7 cellular contexts compared by ENCODE assay signal in genomic region chr21:42807293-42807895, GRCh38.
A peak's percentile ranks its signal among the peaks of the same experiment; 100 is the strongest.
DNase-seq lines count a peak whose midpoint lies in the region; ATAC-seq, FAIRE-seq and TF ChIP-seq lines count a peak whose summit lies in the region.
"Not testable (repeated sequence)": the region's sequence is repeated elsewhere in the genome, so short reads cannot be mapped to it uniquely, and the experiment has no call there.

No MANE protein-coding gene starts in this region.

- not testable (repeated sequence) for H3K9ac ChIP-seq in H9 (ENCODE audit: extremely low read depth, insufficient read length, low read length); HUES64 (ENCODE audit: low read depth, low read length); astrocyte (ENCODE audit: low read length); neural progenitor cell

- not testable (repeated sequence) for TF ChIP-seq POLR2A in esophagus muscularis mucosa (IDR thresholded peaks at IDR 0.05; ENCODE audit: low read depth)

- peak overlapping the region in 2 of 3 experiments; percentile 19 to 27; a peak in 3 of 7 replicates for H3K27ac Mint-ChIP-seq in H9
- H3K27ac Mint-ChIP-seq in astrocyte (ENCODE audit: unreplicated experiment); neural progenitor cell: not testable (repeated sequence)
- H3K27ac Mint-ChIP-seq in stimulated activated naive B cell treated with anti-CD40 and anti-IgM and Interleukin-4, amounts not matched to agents 10 μg/mL and 1 μg/mL and 100 μg/mL, for 72 hours, result peak overlapping the region; percentile 52

- H3K36me3 ChIP-seq in HUES64 (ENCODE audit: insufficient read depth, low read length); astrocyte (ENCODE audit: insufficient read depth, low read length); esophagus muscularis mucosa; neural progenitor cell: not testable (repeated sequence)

- not testable (repeated sequence) for DNase-seq in H9; astrocyte (ENCODE audit: low read depth); neural progenitor cell (ENCODE audit: low spot score); stimulated activated naive B cell treated with anti-CD40 and anti-IgM and Interleukin-4, amounts not matched to agents 10 μg/mL and 1 μg/mL and 100 μg/mL, for 72 hours
- peak; percentile 26 for DNase-seq in esophagus muscularis mucosa (ENCODE audit: extremely low spot score)
- DNase-seq in left lobe of liver (ENCODE audit: low spot score), result peak; percentile 6

- not testable (repeated sequence) for H3K79me1 ChIP-seq in H9 (ENCODE audit: insufficient read depth, low read depth, low read length, poor library complexity, severe bottlenecking)

- not testable (repeated sequence) for FAIRE-seq in astrocyte (lab: Jason Lieb, UNC)

- H4K5ac ChIP-seq in H9 (ENCODE audit: insufficient read length, low read depth, low read length), result not testable (repeated sequence)

- H3K36me3 Mint-ChIP-seq in H9 (ENCODE audit: insufficient read depth in 1 of 3, low read depth in 3 of 3); astrocyte (ENCODE audit: low read depth, unreplicated experiment); neural progenitor cell; stimulated activated naive B cell treated with anti-CD40 and anti-IgM and Interleukin-4, amounts not matched to agents 10 μg/mL and 1 μg/mL and 100 μg/mL, for 72 hours: not testable (repeated sequence)

- H2AFZ ChIP-seq in H9 (ENCODE audit: low read length); astrocyte (ENCODE audit: low read depth, low read length); neural progenitor cell (replicated peaks): not testable (repeated sequence)

- not testable (repeated sequence) for H3K23ac ChIP-seq in H9 (ENCODE audit: insufficient read length, low read depth, low read length)

- H3K4me1 ChIP-seq in H9 (ENCODE audit: insufficient read depth, low read length), result peaks cover 13% of the 10 kb centered on the region; the same call in 1 of the 2 replicates
- peaks cover 47% of the 10 kb centered on the region for H3K4me1 ChIP-seq in HUES64 (ENCODE audit: insufficient read depth, low read length)
- H3K4me1 ChIP-seq in astrocyte (ENCODE audit: insufficient read depth, low read length); esophagus muscularis mucosa: not testable (repeated sequence)
- H3K4me1 ChIP-seq in neural progenitor cell, result peaks cover 52% of the 10 kb centered on the region

- TF ChIP-seq CTCF in H9 (conservative IDR thresholded peaks at IDR 0.05); astrocyte (IDR thresholded peaks at IDR 0.05; ENCODE audit: insufficient read depth, low read depth, low read length); esophagus muscularis mucosa (IDR thresholded peaks at IDR 0.05); neural progenitor cell (IDR thresholded peaks at IDR 0.05): not testable (repeated sequence)

- H2BK5ac ChIP-seq in H9 (ENCODE audit: insufficient read length, low read length), result not testable (repeated sequence)

- not testable (repeated sequence) for H3K56ac ChIP-seq in H9 (ENCODE audit: insufficient read length, low read depth, low read length)

- not testable (repeated sequence) for H3K14ac ChIP-seq in H9 (ENCODE audit: insufficient read depth, low read length)

- H3F3A ChIP-seq in neural progenitor cell (ENCODE audit: low read depth), result peaks cover 39% of the 10 kb centered on the region

- H3T11ph ChIP-seq in H9 (ENCODE audit: low read length), result not testable (repeated sequence)

- intact Hi-C loops in esophagus muscularis mucosa (cut with DNase I), result not testable (repeated sequence)

- H2BK12ac ChIP-seq in H9 (ENCODE audit: insufficient read length, low read depth, low read length), result not testable (repeated sequence)

- H2BK120ac ChIP-seq in H9 (ENCODE audit: low read depth, low read length, poor library complexity, severe bottlenecking), result not testable (repeated sequence)

- TF ChIP-seq EP300 in esophagus muscularis mucosa (IDR thresholded peaks at IDR 0.05), result not testable (repeated sequence)

- H3K4me1 Mint-ChIP-seq in H9 (peaks cover 6 to 67% of the 10 kb centered on the region in 2 experiments), neural progenitor cell (peaks cover 21% of the 10 kb centered on the region)
- H3K4me1 Mint-ChIP-seq in astrocyte (ENCODE audit: low read depth, unreplicated experiment), result not testable (repeated sequence)
- H3K4me1 Mint-ChIP-seq in stimulated activated naive B cell treated with anti-CD40 and anti-IgM and Interleukin-4, amounts not matched to agents 10 μg/mL and 1 μg/mL and 100 μg/mL, for 72 hours, result peaks cover 2 to 17% of the 10 kb centered on the region in 2 donors

- H3K4me3 Mint-ChIP-seq in H9; neural progenitor cell; stimulated activated naive B cell treated with anti-CD40 and anti-IgM and Interleukin-4, amounts not matched to agents 10 μg/mL and 1 μg/mL and 100 μg/mL, for 72 hours: not testable (repeated sequence)
- H3K4me3 Mint-ChIP-seq in astrocyte (ENCODE audit: unreplicated experiment), result peak overlapping the region; percentile 17

- not testable (repeated sequence) for H3K23me2 ChIP-seq in H9 (ENCODE audit: insufficient read length, low read depth, low read length, poor library complexity, severe bottlenecking)

- not testable (repeated sequence) for H3K4me3 ChIP-seq in HUES64 (ENCODE audit: low read length); astrocyte (ENCODE audit: insufficient read depth, low read depth, low read length); esophagus muscularis mucosa; neural progenitor cell

- H4K91ac ChIP-seq in H9 (ENCODE audit: insufficient read length, low read depth, low read length), result not testable (repeated sequence)

- not testable (repeated sequence) for H3K27me3 ChIP-seq in H9 (ENCODE audit: insufficient read depth, low read length); HUES64 (ENCODE audit: insufficient read depth, low read length); neural progenitor cell
- peaks cover 12% of the 10 kb centered on the region for H3K27me3 ChIP-seq in astrocyte (ENCODE audit: insufficient read depth, low read length)
- peaks cover 0 to 31% (median 0%) of the 10 kb centered on the region in 4 donors for H3K27me3 ChIP-seq in esophagus muscularis mucosa

- not testable (repeated sequence) for H2BK15ac ChIP-seq in H9 (ENCODE audit: low read depth, low read length)

- not testable (repeated sequence) for H2BK20ac ChIP-seq in H9 (ENCODE audit: low read depth, low read length, poor library complexity, severe bottlenecking)

- not testable (repeated sequence) for H3K9me3 Mint-ChIP-seq in H9; astrocyte (ENCODE audit: unreplicated experiment); neural progenitor cell; stimulated activated naive B cell treated with anti-CD40 and anti-IgM and Interleukin-4, amounts not matched to agents 10 μg/mL and 1 μg/mL and 100 μg/mL, for 72 hours

- not testable (repeated sequence) for H2AK5ac ChIP-seq in H9 (ENCODE audit: insufficient read length, low read length)

- not testable (repeated sequence) for H3K4ac ChIP-seq in H9 (ENCODE audit: low read depth, low read length)

- not testable (repeated sequence) for H3K27me3 Mint-ChIP-seq in H9 (ENCODE audit: low read depth); neural progenitor cell (ENCODE audit: insufficient read depth, low read depth); stimulated activated naive B cell treated with anti-CD40 and anti-IgM and Interleukin-4, amounts not matched to agents 10 μg/mL and 1 μg/mL and 100 μg/mL, for 72 hours
- H3K27me3 Mint-ChIP-seq in astrocyte (ENCODE audit: low read depth, unreplicated experiment), result peaks cover 50% of the 10 kb centered on the region

- H4K8ac ChIP-seq in H9 (replicated peaks; ENCODE audit: insufficient read length, low read depth, low read length), result not testable (repeated sequence)

- H3K27ac ChIP-seq in H9 (ENCODE audit: insufficient read length, low read depth, low read length); astrocyte (ENCODE audit: low read depth, low read length); esophagus muscularis mucosa (replicated peaks in 1 of 4); neural progenitor cell: not testable (repeated sequence)
- peak overlapping the region; percentile 75; the same call in 1 of the 2 replicates for H3K27ac ChIP-seq in HUES64 (ENCODE audit: low read depth, low read length)

- not testable (repeated sequence) for H3K18ac ChIP-seq in H9 (ENCODE audit: insufficient read length, low read depth, low read length)

- H3K4me2 ChIP-seq in H9 (ENCODE audit: insufficient read depth, insufficient read length, low read length); astrocyte (ENCODE audit: low read length): not testable (repeated sequence)
- H3K4me2 ChIP-seq in neural progenitor cell, result peak overlapping the region; percentile 59

- ATAC-seq in left lobe of liver, result not testable (repeated sequence)
- ATAC-seq in stimulated activated naive B cell treated with anti-CD40 and anti-IgM and Interleukin-4, amounts not matched to agents 10 μg/mL and 1 μg/mL and 100 μg/mL, for 72 hours (replicated peaks), result peak in 1 of 2 donors; percentile 5

- no CpG with 5 or more reads among the region's 16 CpGs for WGBS in H9 (ENCODE audit: extremely low coverage, insufficient read length, low lambda C conversion rate)
- 51% methylated on average over 15 of the region's 16 CpGs for WGBS in HUES64
- 88% methylated on average over 16 of the region's 16 CpGs for WGBS in esophagus muscularis mucosa

- H3K9me3 ChIP-seq in H9 (ENCODE audit: control insufficient read depth, low read depth, low read length); HUES64 (ENCODE audit: insufficient read depth, low read depth, low read length); astrocyte (ENCODE audit: insufficient read depth, low read depth, low read length); esophagus muscularis mucosa; neural progenitor cell (ENCODE audit: low read depth): not testable (repeated sequence)

- H3K79me2 ChIP-seq in H9 (ENCODE audit: insufficient read depth, low read length); astrocyte (ENCODE audit: insufficient read depth, low read length); neural progenitor cell (ENCODE audit: low read depth): not testable (repeated sequence)

- not testable (repeated sequence) for H4K20me1 ChIP-seq in H9 (ENCODE audit: control insufficient read depth, insufficient read depth, insufficient read length); astrocyte (ENCODE audit: insufficient read depth, low read length); neural progenitor cell (ENCODE audit: low read depth)
